ENCODE assay signal across 8 cellular contexts in the genomic region with DNA sequence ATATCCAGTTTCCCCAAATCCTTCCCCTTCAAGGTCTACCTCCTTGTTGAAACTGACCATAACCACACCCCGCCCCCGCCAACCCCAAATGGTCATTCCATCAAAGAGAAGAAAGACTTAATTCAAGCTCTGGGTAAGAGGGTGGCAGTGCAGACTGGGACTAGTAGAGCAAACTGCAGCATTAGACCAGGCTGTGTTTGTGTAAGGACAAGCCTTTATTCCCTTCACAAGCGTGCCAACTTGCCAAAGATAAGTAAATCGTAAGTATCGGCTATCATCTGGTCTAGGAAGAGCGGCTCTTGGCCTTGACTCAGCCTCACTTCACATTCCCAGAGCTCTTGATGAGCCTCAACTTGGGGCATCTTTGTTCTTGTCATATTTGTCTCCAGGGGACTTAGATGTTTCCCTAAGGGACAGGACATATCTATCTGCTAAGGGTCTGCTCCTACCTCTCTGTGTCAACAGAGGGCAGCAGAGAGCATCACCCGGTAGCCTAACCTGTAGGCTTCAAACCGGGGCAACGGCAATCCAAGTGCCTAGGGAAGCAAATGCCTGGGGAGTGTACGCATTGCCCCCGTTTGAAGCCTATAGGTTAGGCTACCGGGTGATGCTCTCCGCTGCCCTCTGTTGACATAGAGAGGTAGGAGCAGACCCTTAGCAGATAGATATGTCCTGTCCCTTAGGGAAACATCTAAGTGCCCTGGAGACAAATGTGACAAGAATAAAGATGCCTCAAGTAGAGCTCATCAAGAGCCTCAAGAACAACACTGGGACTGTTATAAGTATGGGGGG. TPM values are rescaled to one million over a fixed set of nuclear protein-coding genes. Genes with fewer than 3 reads are reported as not detected.
DNase-seq lines count a peak whose midpoint lies in the region; ATAC-seq and TF ChIP-seq lines count a peak whose summit lies in the region.

No MANE protein-coding gene starts in this region.

- no peaks in the 10 kb centered on the region for H3K9me3 Mint-ChIP-seq in T-cell

- H3K4me3 ChIP-seq in A673 (ENCODE audit: low read depth, low read length, poor library complexity, severe bottlenecking) (no peak overlapping the region), astrocyte of the cerebellum (ENCODE audit: low read depth, low read length) (no peak overlapping the region)

- CTCF ChIA-PET in A673 (lab: Charles Lee), result no interaction called here
- CTCF ChIA-PET in T-cell (lab: Charles Lee), result interaction anchor here (0.7 to 1.2 kb wide), 2 partner anchors 9 to 135 kb away, joined by 3 to 4 read pairs; a partner anchor contains a TSS

- H3K4me3 Mint-ChIP-seq in T-cell, result no peak overlapping the region

- intact Hi-C loops in A673 (cut with micrococcal nuclease; ENCODE audit: unreplicated experiment), result loop anchor here (5.0 kb wide), 1 partner anchor 223 kb away; no protein-coding TSS in a partner anchor

- TF ChIP-seq CTCF in A673 (conservative IDR thresholded peaks at IDR 0.05; ENCODE audit: low read depth, low read length) (peak; percentile 71), astrocyte of the cerebellum (IDR thresholded peaks at IDR 0.05; ENCODE audit: low read depth, low read length, missing control alignments) (peak; percentile 66)

- H3K9me3 ChIP-seq in A673 (ENCODE audit: low read depth, low read length, poor library complexity, severe bottlenecking), result no peaks in the 10 kb centered on the region

- H3K36me3 Mint-ChIP-seq in T-cell, result no peaks in the 10 kb centered on the region

- no TSS peak for BruUV-seq in A673 (replicated peaks; lab: Mats Ljungman, UMichigan)

- DNase-seq in A673 (ENCODE audit: low spot score) (peak; percentile 91), NCI-H187 (lab: John Stamatoyannopoulos, UW) (peak; percentile 16 to 52), T-cell (peak in 33 of 34 experiments; percentile 2 to 62 (median 47)), astrocyte of the cerebellum (ENCODE audit: low read depth) (no peak), inferior parietal cortex (ENCODE audit: extremely low spot score) (peak; percentile 76)
- DNase-seq in stimulated activated CD4-positive, alpha-beta T cell treated with anti-CD3 and anti-CD28 coated beads, Interleukin-2, amount 100 ng/mL, for 4 hours (ENCODE audit: low read depth), result peak; percentile 53

- no peaks in the 10 kb centered on the region for H3K36me3 ChIP-seq in A673 (ENCODE audit: insufficient read depth, low read length, poor library complexity, severe bottlenecking)

- no peak overlapping the region for H3K27ac ChIP-seq in A673 (ENCODE audit: low read depth, low read length, poor library complexity, severe bottlenecking)

- no peaks in the 10 kb centered on the region for H3K27me3 ChIP-seq in A673 (replicated peaks; ENCODE audit: insufficient read depth, low read depth, low read length, poor library complexity)

- ATAC-seq in GM18520 (IDR thresholded peaks at IDR 0.05; ENCODE audit: unreplicated experiment) (peak; percentile 88), HG02981 (IDR thresholded peaks at IDR 0.05; ENCODE audit: unreplicated experiment) (peak; percentile 99), T-cell (replicated peaks in 1 of 4) (peak; percentile 80 to 97 (median 85))

- POLR2A ChIA-PET in A673 (lab: Charles Lee; ENCODE audit: low non-redundant PET) (no interaction called here), T-cell (lab: Charles Lee) (interaction anchor here in 1 of 2 donors (0.6 kb wide), 1 partner anchor 19 kb away, joined by 4 read pairs; no protein-coding TSS in a partner anchor)

- in situ Hi-C loops in astrocyte of the cerebellum (cut with HindIII; ENCODE audit: low sequenced_read_pairs), result no loop called here

- H3K27ac Mint-ChIP-seq in T-cell, result no peak overlapping the region

- peaks cover 21 to 35% of the 10 kb centered on the region in 2 donors for H3K27me3 Mint-ChIP-seq in T-cell

- no peaks in the 10 kb centered on the region for H3K4me1 Mint-ChIP-seq in T-cell

- no peaks in the 10 kb centered on the region for H3K4me1 ChIP-seq in A673 (ENCODE audit: insufficient read depth, low read length, poor library complexity, severe bottlenecking)

RNA-seq across cellular contexts. Expression of a gene that starts 8.9 kb away (rescaled TPM):
- 26.4 and 26.8 TPM in 2 replicates for total RNA-seq in A673 (2021)
- 1 to 10 TPM; 6.4 to 9.2 (median 7.7) TPM for total RNA-seq in T-cell
